Comparison of ENCODE assay signal across 16 cellular contexts in genomic region chr1:39758556-39759435, GRCh38. TPM values are rescaled to one million over a fixed set of nuclear protein-coding genes. Genes with fewer than 3 reads are reported as not detected.
A peak's percentile ranks its signal among the peaks of the same experiment; 100 is the strongest.
DNase-seq lines count a peak whose midpoint lies in the region; ATAC-seq and TF ChIP-seq lines count a peak whose summit lies in the region.
"Had no signal": no experiment of that assay in that cellular context is flagged by ENCODE, and none has a peak within 500 bp of the region (broad histone marks: within the 10 kb centered on the region; RNA-seq: fewer than 3 reads in every experiment).

No MANE protein-coding gene starts in this region.

- no peak overlapping the region for H3K18ac ChIP-seq in neuronal stem cell (ENCODE audit: low read length)

- no peak overlapping the region for H2BK120ac ChIP-seq in neuronal stem cell (ENCODE audit: low read depth, low read length)

- H3K9me3 ChIP-seq in neuronal stem cell (replicated peaks in 1 of 2; ENCODE audit: control insufficient read depth in 2 of 2, insufficient read depth in 1 of 2, low read depth in 1 of 2, low read length in 2 of 2) (peaks cover 0 to 4% of the 10 kb centered on the region in 2 donors), esophagus squamous epithelium (no peaks in the 10 kb centered on the region)
- H3K9me3 ChIP-seq: BLaER1 had no signal

- H3K36me3 ChIP-seq in neuronal stem cell (replicated peaks in 1 of 2; ENCODE audit: control insufficient read depth in 2 of 2, insufficient read depth in 2 of 2, low read length in 2 of 2), result peaks cover 25 to 59% of the 10 kb centered on the region in 2 donors
- H3K36me3 ChIP-seq in esophagus squamous epithelium, result peaks cover 0 to 70% (median 3%) of the 10 kb centered on the region in 3 donors

- no peak overlapping the region for H3K4me2 ChIP-seq in neuronal stem cell (ENCODE audit: insufficient read depth, low read length, poor library complexity, severe bottlenecking)
- H3K4me2 ChIP-seq: BLaER1, KMS-11 had no signal

- peak overlapping the region; percentile 25 to 83 for H3K27ac Mint-ChIP-seq in stimulated activated naive CD8-positive, alpha-beta T cell treated with anti-CD3 and anti-CD28 coated beads, Interleukin-15, amount 100 ng/mL, for 72 hours
- H3K27ac Mint-ChIP-seq: HFFc6 had no signal

- H2AK5ac ChIP-seq in neuronal stem cell (ENCODE audit: low read depth, low read length), result no peak overlapping the region

- H2BK12ac ChIP-seq in neuronal stem cell (ENCODE audit: low read length), result no peak overlapping the region

- no peak overlapping the region for H2BK5ac ChIP-seq in neuronal stem cell (ENCODE audit: low read length)

- intact Hi-C loops in esophagus squamous epithelium (cut with DNase I), result no loop called here

- no peaks in the 10 kb centered on the region for H3K27me3 ChIP-seq in neuronal stem cell (ENCODE audit: control insufficient read depth in 3 of 3, insufficient read depth in 3 of 3, low read depth in 1 of 3, low read length in 3 of 3)
- H3K27me3 ChIP-seq in esophagus squamous epithelium, result no peaks in the 10 kb centered on the region
- H3K27me3 ChIP-seq: BLaER1 had no signal

- H3K4me3 ChIP-seq in neuronal stem cell (ENCODE audit: low read length in 2 of 2), result no peak overlapping the region
- no peak overlapping the region for H3K4me3 ChIP-seq in esophagus squamous epithelium
- H3K4me3 ChIP-seq: BLaER1 had no signal

- H3K4me3 Mint-ChIP-seq in stimulated activated naive CD8-positive, alpha-beta T cell treated with anti-CD3 and anti-CD28 coated beads, Interleukin-15, amount 100 ng/mL, for 72 hours, result no peak overlapping the region
- H3K4me3 Mint-ChIP-seq: CD8-positive, alpha-beta memory T cell; HFFc6 had no signal

- peak overlapping the region; percentile 30 for H3K4ac ChIP-seq in neuronal stem cell (ENCODE audit: low read length)

- DNase-seq in stimulated activated naive CD8-positive, alpha-beta T cell treated with anti-CD3 and anti-CD28 coated beads, Interleukin-15, amount 100 ng/mL, for 72 hours, result no peak
- DNase-seq in stimulated activated naive CD8-positive, alpha-beta T cell treated with anti-CD3 and anti-CD28 coated beads, Interleukin-15, Interleukin-2, amounts not matched to agents 100 U/mL and 50 U/mL, for 24 hours, result no peak
- peak; percentile 100 for DNase-seq in NCI-H510A treated with DMSO at 0.1 percent for 48 hours (lab: John Stamatoyannopoulos, UW)
- DNase-seq in neuronal stem cell (ENCODE audit: low spot score), result no peak
- DNase-seq in NCI-H1092 (lab: John Stamatoyannopoulos, UW), result no peak
- no peak for DNase-seq in esophagus squamous epithelium (lab: John Stamatoyannopoulos, UW)
- DNase-seq: CD8-positive, alpha-beta memory T cell; DND-41; GDM1; HFFc6; NCI-H1048; NCI-H1694 treated with DMSO at 0.1 percent for 48 hours; NCI-H446 had no signal

- no peaks in the 10 kb centered on the region for H3K9me3 Mint-ChIP-seq in stimulated activated naive CD8-positive, alpha-beta T cell treated with anti-CD3 and anti-CD28 coated beads, Interleukin-15, amount 100 ng/mL, for 72 hours
- H3K9me3 Mint-ChIP-seq: CD8-positive, alpha-beta memory T cell; HFFc6 had no signal

- H3K14ac ChIP-seq in neuronal stem cell (ENCODE audit: low read length), result no peak overlapping the region

- no peak overlapping the region for H4K91ac ChIP-seq in neuronal stem cell (ENCODE audit: low read depth, low read length, poor library complexity)

- no peak overlapping the region for H2AFZ ChIP-seq in neuronal stem cell (ENCODE audit: low read length)

- H2BK15ac ChIP-seq in neuronal stem cell (ENCODE audit: low read length), result no peak overlapping the region

- no peak overlapping the region for H4K8ac ChIP-seq in neuronal stem cell (ENCODE audit: low read depth, low read length)

- no peak for TF ChIP-seq POLR2A in esophagus squamous epithelium (IDR thresholded peaks at IDR 0.05)

- TF ChIP-seq CTCF in esophagus squamous epithelium (IDR thresholded peaks at IDR 0.05), result no peak

- H3K4me1 ChIP-seq in neuronal stem cell (ENCODE audit: control insufficient read depth in 2 of 2, insufficient read depth in 1 of 2, low read depth in 1 of 2, low read length in 2 of 2), result no peaks in the 10 kb centered on the region
- peaks cover 0 to 8% (median 0%) of the 10 kb centered on the region in 3 donors for H3K4me1 ChIP-seq in esophagus squamous epithelium

- H3K4me1 Mint-ChIP-seq in stimulated activated naive CD8-positive, alpha-beta T cell treated with anti-CD3 and anti-CD28 coated beads, Interleukin-15, amount 100 ng/mL, for 72 hours, result no peaks in the 10 kb centered on the region

- H3K79me1 ChIP-seq in neuronal stem cell (ENCODE audit: low read depth, low read length), result no peaks in the 10 kb centered on the region

- H3K9ac ChIP-seq in neuronal stem cell (ENCODE audit: low read depth, low read length, poor library complexity), result no peak overlapping the region
- H3K9ac ChIP-seq: BLaER1, KMS-11 had no signal

- no peaks in the 10 kb centered on the region for H3K27me3 Mint-ChIP-seq in stimulated activated naive CD8-positive, alpha-beta T cell treated with anti-CD3 and anti-CD28 coated beads, Interleukin-15, amount 100 ng/mL, for 72 hours
- H3K27me3 Mint-ChIP-seq: CD8-positive, alpha-beta memory T cell had no signal

- no peak for ATAC-seq in stimulated activated naive CD8-positive, alpha-beta T cell treated with anti-CD3 and anti-CD28 coated beads, Interleukin-15, amount 100 ng/mL, for 72 hours
- ATAC-seq in stimulated activated naive CD8-positive, alpha-beta T cell treated with anti-CD3 and anti-CD28 coated beads, Interleukin-15, Interleukin-2, amounts not matched to agents 100 U/mL and 50 U/mL, for 24 hours, result no peak
- ATAC-seq in HG03460 (IDR thresholded peaks at IDR 0.05; ENCODE audit: unreplicated experiment), result no peak

- WGBS in neuronal stem cell (ENCODE audit: extremely low coverage in 2 of 2, insufficient read length in 2 of 2, insufficient replicate concordance in 1 of 2), 2 donors, result no CpG with 5 or more reads among the region's 16 CpGs
- WGBS in esophagus squamous epithelium, 2 donors, result 87 to 97% methylated on average over 5 to 9 of the region's 16 CpGs

- no peak overlapping the region for H3K27ac ChIP-seq in neuronal stem cell (replicated peaks; ENCODE audit: low read length)
- no peak overlapping the region for H3K27ac ChIP-seq in esophagus squamous epithelium
- H3K27ac ChIP-seq: BLaER1, KMS-11 had no signal

- no peak overlapping the region for H3K23ac ChIP-seq in neuronal stem cell (ENCODE audit: low read depth, low read length, poor library complexity)

RNA-seq across cellular contexts. Expression of gene OXCT2, which starts 12.4 kb away (rescaled TPM):
- polyA plus RNA-seq in neuronal stem cell (2013, experiment 1 of 2), result 0.82 TPM
- polyA plus RNA-seq in neuronal stem cell (2013, experiment 2 of 2), result 0.82 TPM
- under 1 TPM in 2 of 4 donors, not detected in 2; 0.19 to 0.48 TPM for total RNA-seq in esophagus squamous epithelium
- polyA plus RNA-seq: CD8-positive, alpha-beta memory T cell had no signal

RNA-seq across cellular contexts. Expression of gene PPIE, which starts 20.1 kb away (rescaled TPM):
- polyA plus RNA-seq in neuronal stem cell (2013, experiment 1 of 2), result 49.7 TPM
- 46.8 TPM for polyA plus RNA-seq in neuronal stem cell (2013, experiment 2 of 2)
- total RNA-seq in esophagus squamous epithelium, result 10 to 100 TPM; 13.7 to 37.1 (median 28.6) TPM

RNA-seq across cellular contexts. Expression of gene BMP8B, which starts 29.9 kb away (rescaled TPM):
- 0.82 TPM for polyA plus RNA-seq in neuronal stem cell (2013, experiment 1 of 2)
- polyA plus RNA-seq in neuronal stem cell (2013, experiment 2 of 2), result 0.89 TPM
- under 1 TPM; 0.18 to 0.83 (median 0.55) TPM for total RNA-seq in esophagus squamous epithelium
- total RNA-seq: HFFc6 had no signal
